Comparison of ENCODE assay signal across 24 cellular contexts in the genomic region with DNA sequence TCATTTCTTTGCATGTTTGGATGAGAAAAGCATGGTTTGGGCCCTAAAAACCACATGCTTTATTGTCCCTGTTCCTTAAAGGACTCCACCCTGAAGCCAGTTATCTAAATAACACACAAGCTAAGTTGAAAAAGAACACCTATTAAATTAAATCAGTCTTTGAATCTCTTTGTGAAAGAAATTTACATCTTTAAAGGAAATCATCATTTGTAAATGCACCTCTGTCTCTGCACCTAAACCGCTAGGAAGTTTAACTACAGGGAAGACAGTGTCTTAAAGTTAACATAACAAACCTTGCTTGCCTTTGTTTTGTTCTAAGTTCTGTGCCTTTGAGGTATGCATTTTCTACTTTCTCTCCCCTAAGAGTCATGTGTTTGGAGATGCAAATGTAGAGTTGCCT. TPM values are rescaled to one million over a fixed set of nuclear protein-coding genes. Genes with fewer than 3 reads are reported as not detected.
"Had no signal": no experiment of that assay in that cellular context is flagged by ENCODE, and none has a peak within 500 bp of the region (broad histone marks: within the 10 kb centered on the region; RNA-seq: fewer than 3 reads in every experiment).

No MANE protein-coding gene starts in this region.

- H3K4me1 Mint-ChIP-seq: activated CD4-positive, alpha-beta T cell treated with anti-CD3 and anti-CD28 coated beads, Interleukin-2, amount 10 ng/mL, durations not matched to agents 7 days and 5 days; activated naive CD8-positive, alpha-beta T cell treated with anti-CD3 and anti-CD28 coated beads, Interleukin-2, amount 50 U/mL, for 24 hours; central memory CD8-positive, alpha-beta T cell had no signal

- H3K27ac Mint-ChIP-seq: activated CD4-positive, alpha-beta memory T cell treated with anti-CD3 and anti-CD28 coated beads for 36 hours; activated CD4-positive, alpha-beta T cell treated with anti-CD3 and anti-CD28 coated beads, Interleukin-2, amount 10 ng/mL, durations not matched to agents 7 days and 5 days; activated naive CD4-positive, alpha-beta T cell treated with anti-CD3 and anti-CD28 coated beads, Interleukin-2, amount 50 U/mL, for 72 hours; activated naive CD8-positive, alpha-beta T cell treated with anti-CD3 and anti-CD28 coated beads, Interleukin-2, amount 50 U/mL, for 24 hours had no signal

- H3K27me3 ChIP-seq: ascending aorta, body of pancreas had no signal

- H3K27ac ChIP-seq: ascending aorta, body of pancreas had no signal

- H3K9me3 ChIP-seq: ascending aorta had no signal

- H3K4me1 ChIP-seq: ascending aorta, body of pancreas had no signal

- ATAC-seq: activated naive CD4-positive, alpha-beta T cell treated with anti-CD3 and anti-CD28 coated beads, Interleukin-2, amount 50 U/mL, for 72 hours; activated naive CD8-positive, alpha-beta T cell treated with anti-CD3 and anti-CD28 coated beads, Interleukin-2, amount 50 U/mL, for 24 hours; activated T-cell treated with anti-CD3 and anti-CD28 coated beads, Interleukin-2, amount 50 U/mL, for 4 hours; body of pancreas; PC-3 had no signal

- H3K27me3 Mint-ChIP-seq: activated CD4-positive, alpha-beta T cell treated with anti-CD3 and anti-CD28 coated beads, Interleukin-2, amount 10 ng/mL, durations not matched to agents 7 days and 5 days had no signal

- H3K4me3 Mint-ChIP-seq: activated CD4-positive, alpha-beta memory T cell treated with anti-CD3 and anti-CD28 coated beads for 36 hours; activated CD4-positive, alpha-beta T cell treated with anti-CD3 and anti-CD28 coated beads, Interleukin-2, amount 10 ng/mL, durations not matched to agents 7 days and 5 days; activated naive CD8-positive, alpha-beta T cell treated with anti-CD3 and anti-CD28 coated beads, Interleukin-2, amount 50 U/mL, for 24 hours; activated T-cell treated with anti-CD3 and anti-CD28 coated beads, Interleukin-2, amount 50 U/mL, for 4 hours; central memory CD8-positive, alpha-beta T cell had no signal

- DNase-seq: activated CD4-positive, alpha-beta memory T cell treated with anti-CD3 and anti-CD28 coated beads for 36 hours; activated CD4-positive, alpha-beta T cell treated with anti-CD3 and anti-CD28 coated beads, Interleukin-2, amount 10 ng/mL, durations not matched to agents 7 days and 5 days; activated CD4-positive, CD25-positive, alpha-beta regulatory T cell; activated CD8-positive, alpha-beta memory T cell treated with anti-CD3 and anti-CD28 coated beads for 24 hours; activated effector memory CD4-positive, alpha-beta T cell treated with anti-CD3 and anti-CD28 coated beads, Interleukin-2, amount 50 U/mL, for 16 hours; activated naive CD4-positive, alpha-beta T cell treated with Interleukin-2 at 50 U/mL for 16 hours; activated naive CD8-positive, alpha-beta T cell treated with anti-CD3 and anti-CD28 coated beads, Interleukin-2, amount 50 U/mL, for 24 hours; activated T-cell treated with anti-CD3 and anti-CD28 coated beads, Interleukin-2, amount 50 U/mL, for 4 hours; amniotic stem cell; body of pancreas; NCI-H1048; NCI-H1930; NCI-H2107; NCI-H2171 treated with DMSO at 0.1 percent for 48 hours; NCI-H345; NCI-H510A; NCI-H69; PC-3; SHP77 treated with DMSO at 0.1 percent for 48 hours; T-helper 2 cell; T1000 had no signal

- H3K4me3 ChIP-seq: ascending aorta, body of pancreas had no signal

- H3K36me3 ChIP-seq: ascending aorta had no signal

- H3K36me3 Mint-ChIP-seq: activated CD4-positive, alpha-beta memory T cell treated with anti-CD3 and anti-CD28 coated beads for 36 hours; activated naive CD4-positive, alpha-beta T cell treated with anti-CD3 and anti-CD28 coated beads, Interleukin-2, amount 50 U/mL, for 72 hours had no signal

RNA-seq across cellular contexts. Expression of a gene that starts 52.6 kb away (rescaled TPM):
- total RNA-seq: activated CD4-positive, alpha-beta memory T cell treated with anti-CD3 and anti-CD28 coated beads for 36 hours; activated CD4-positive, alpha-beta T cell treated with anti-CD3 and anti-CD28 coated beads, Interleukin-2, amount 10 ng/mL, durations not matched to agents 7 days and 5 days; activated T-cell treated with anti-CD3 and anti-CD28 coated beads, Interleukin-2, amount 50 U/mL, for 4 hours; body of pancreas had no signal
